Comparison of ENCODE assay signal across 2 cellular contexts in genomic region chr5:131672791-131673190, GRCh38.
TF ChIP-seq lines count a peak whose summit lies in the region.

No MANE protein-coding gene starts in this region.

TF ChIP-seq in HepG2, 621 proteins besides CTCF, POLR2A, EP300 and RAD21 (continues in another document):
- no peak for TF ChIP-seq DPF2 (CRISPR knock-in tag; IDR thresholded peaks at IDR 0.05; ENCODE audit: borderline replicate concordance, low read depth)
- TF ChIP-seq, protein P1, sequence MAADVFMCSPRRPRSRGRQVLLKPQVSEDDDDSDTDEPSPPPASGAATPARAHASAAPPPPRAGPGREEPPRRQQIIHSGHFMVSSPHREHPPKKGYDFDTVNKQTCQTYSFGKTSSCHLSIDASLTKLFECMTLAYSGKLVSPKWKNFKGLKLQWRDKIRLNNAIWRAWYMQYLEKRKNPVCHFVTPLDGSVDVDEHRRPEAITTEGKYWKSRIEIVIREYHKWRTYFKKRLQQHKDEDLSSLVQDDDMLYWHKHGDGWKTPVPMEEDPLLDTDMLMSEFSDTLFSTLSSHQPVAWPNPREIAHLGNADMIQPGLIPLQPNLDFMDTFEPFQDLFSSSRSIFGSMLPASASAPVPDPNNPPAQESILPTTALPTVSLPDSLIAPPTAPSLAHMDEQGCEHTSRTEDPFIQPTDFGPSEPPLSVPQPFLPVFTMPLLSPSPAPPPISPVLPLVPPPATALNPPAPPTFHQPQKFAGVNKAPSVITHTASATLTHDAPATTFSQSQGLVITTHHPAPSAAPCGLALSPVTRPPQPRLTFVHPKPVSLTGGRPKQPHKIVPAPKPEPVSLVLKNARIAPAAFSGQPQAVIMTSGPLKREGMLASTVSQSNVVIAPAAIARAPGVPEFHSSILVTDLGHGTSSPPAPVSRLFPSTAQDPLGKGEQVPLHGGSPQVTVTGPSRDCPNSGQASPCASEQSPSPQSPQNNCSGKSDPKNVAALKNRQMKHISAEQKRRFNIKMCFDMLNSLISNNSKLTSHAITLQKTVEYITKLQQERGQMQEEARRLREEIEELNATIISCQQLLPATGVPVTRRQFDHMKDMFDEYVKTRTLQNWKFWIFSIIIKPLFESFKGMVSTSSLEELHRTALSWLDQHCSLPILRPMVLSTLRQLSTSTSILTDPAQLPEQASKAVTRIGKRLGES (CRISPR knock-in tag; IDR thresholded peaks at IDR 0.05; ENCODE audit: borderline replicate concordance): no peak
- TF ChIP-seq, protein P2, sequence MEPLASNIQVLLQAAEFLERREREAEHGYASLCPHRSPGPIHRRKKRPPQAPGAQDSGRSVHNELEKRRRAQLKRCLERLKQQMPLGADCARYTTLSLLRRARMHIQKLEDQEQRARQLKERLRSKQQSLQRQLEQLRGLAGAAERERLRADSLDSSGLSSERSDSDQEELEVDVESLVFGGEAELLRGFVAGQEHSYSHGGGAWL (CRISPR knock-in tag; IDR thresholded peaks at IDR 0.05): no peak
- TF ChIP-seq ZNF513 (CRISPR knock-in tag; conservative IDR thresholded peaks at IDR 0.05): no peak
- TF ChIP-seq, protein P3, sequence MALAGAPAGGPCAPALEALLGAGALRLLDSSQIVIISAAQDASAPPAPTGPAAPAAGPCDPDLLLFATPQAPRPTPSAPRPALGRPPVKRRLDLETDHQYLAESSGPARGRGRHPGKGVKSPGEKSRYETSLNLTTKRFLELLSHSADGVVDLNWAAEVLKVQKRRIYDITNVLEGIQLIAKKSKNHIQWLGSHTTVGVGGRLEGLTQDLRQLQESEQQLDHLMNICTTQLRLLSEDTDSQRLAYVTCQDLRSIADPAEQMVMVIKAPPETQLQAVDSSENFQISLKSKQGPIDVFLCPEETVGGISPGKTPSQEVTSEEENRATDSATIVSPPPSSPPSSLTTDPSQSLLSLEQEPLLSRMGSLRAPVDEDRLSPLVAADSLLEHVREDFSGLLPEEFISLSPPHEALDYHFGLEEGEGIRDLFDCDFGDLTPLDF (CRISPR knock-in tag; IDR thresholded peaks at IDR 0.05): no peak
- TF ChIP-seq TFAP4 (IDR thresholded peaks at IDR 0.05; ENCODE audit: borderline replicate concordance, low read depth): no peak
- TF ChIP-seq, protein P4, sequence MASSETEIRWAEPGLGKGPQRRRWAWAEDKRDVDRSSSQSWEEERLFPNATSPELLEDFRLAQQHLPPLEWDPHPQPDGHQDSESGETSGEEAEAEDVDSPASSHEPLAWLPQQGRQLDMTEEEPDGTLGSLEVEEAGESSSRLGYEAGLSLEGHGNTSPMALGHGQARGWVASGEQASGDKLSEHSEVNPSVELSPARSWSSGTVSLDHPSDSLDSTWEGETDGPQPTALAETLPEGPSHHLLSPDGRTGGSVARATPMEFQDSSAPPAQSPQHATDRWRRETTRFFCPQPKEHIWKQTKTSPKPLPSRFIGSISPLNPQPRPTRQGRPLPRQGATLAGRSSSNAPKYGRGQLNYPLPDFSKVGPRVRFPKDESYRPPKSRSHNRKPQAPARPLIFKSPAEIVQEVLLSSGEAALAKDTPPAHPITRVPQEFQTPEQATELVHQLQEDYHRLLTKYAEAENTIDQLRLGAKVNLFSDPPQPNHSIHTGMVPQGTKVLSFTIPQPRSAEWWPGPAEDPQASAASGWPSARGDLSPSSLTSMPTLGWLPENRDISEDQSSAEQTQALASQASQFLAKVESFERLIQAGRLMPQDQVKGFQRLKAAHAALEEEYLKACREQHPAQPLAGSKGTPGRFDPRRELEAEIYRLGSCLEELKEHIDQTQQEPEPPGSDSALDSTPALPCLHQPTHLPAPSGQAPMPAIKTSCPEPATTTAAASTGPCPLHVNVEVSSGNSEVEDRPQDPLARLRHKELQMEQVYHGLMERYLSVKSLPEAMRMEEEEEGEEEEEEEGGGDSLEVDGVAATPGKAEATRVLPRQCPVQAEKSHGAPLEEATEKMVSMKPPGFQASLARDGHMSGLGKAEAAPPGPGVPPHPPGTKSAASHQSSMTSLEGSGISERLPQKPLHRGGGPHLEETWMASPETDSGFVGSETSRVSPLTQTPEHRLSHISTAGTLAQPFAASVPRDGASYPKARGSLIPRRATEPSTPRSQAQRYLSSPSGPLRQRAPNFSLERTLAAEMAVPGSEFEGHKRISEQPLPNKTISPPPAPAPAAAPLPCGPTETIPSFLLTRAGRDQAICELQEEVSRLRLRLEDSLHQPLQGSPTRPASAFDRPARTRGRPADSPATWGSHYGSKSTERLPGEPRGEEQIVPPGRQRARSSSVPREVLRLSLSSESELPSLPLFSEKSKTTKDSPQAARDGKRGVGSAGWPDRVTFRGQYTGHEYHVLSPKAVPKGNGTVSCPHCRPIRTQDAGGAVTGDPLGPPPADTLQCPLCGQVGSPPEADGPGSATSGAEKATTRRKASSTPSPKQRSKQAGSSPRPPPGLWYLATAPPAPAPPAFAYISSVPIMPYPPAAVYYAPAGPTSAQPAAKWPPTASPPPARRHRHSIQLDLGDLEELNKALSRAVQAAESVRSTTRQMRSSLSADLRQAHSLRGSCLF (CRISPR knock-in tag; IDR thresholded peaks at IDR 0.05; ENCODE audit: borderline replicate concordance): no peak
- TF ChIP-seq SALL2 (CRISPR knock-in tag; IDR thresholded peaks at IDR 0.05): no peak

TF ChIP-seq in IMR-90, 13 proteins besides CTCF, POLR2A, EP300 and RAD21:
- no peak for TF ChIP-seq USF2 (IDR thresholded peaks at IDR 0.05; ENCODE audit: low read depth, low read length)
- no peak for TF ChIP-seq MXI1 (IDR thresholded peaks at IDR 0.05; ENCODE audit: borderline replicate concordance, low read depth, low read length)
- no peak for TF ChIP-seq RFX5 (IDR thresholded peaks at IDR 0.05; ENCODE audit: low read depth, low read length)
- no peak for TF ChIP-seq ELK1 (IDR thresholded peaks at IDR 0.05; ENCODE audit: borderline replicate concordance, low read depth, low read length)
- TF ChIP-seq MAZ (IDR thresholded peaks at IDR 0.05; ENCODE audit: borderline replicate concordance, low read depth, low read length): no peak
- no peak for TF ChIP-seq FOS (IDR thresholded peaks at IDR 0.05; ENCODE audit: low read depth, low read length)
- TF ChIP-seq NFE2L2 (IDR thresholded peaks at IDR 0.05; ENCODE audit: low read depth, low read length): no peak
- TF ChIP-seq CEBPB (IDR thresholded peaks at IDR 0.05; ENCODE audit: low read depth, low read length): no peak
- TF ChIP-seq MAFK (IDR thresholded peaks at IDR 0.05; ENCODE audit: low read depth, low read length): no peak
- no peak for TF ChIP-seq RCOR1 (IDR thresholded peaks at IDR 0.05; ENCODE audit: insufficient replicate concordance, low read length)
- TF ChIP-seq CHD1 (IDR thresholded peaks at IDR 0.05; ENCODE audit: low read depth, low read length): no peak
- TF ChIP-seq SMC3 (IDR thresholded peaks at IDR 0.05; ENCODE audit: low read depth, low read length): no peak
- TF ChIP-seq BHLHE40 (IDR thresholded peaks at IDR 0.05; ENCODE audit: low read depth, low read length): no peak
TF ChIP-seq in IMR-90: peak in this region for 0.
